11 cellular contexts compared by ENCODE assay signal in the genomic region with DNA sequence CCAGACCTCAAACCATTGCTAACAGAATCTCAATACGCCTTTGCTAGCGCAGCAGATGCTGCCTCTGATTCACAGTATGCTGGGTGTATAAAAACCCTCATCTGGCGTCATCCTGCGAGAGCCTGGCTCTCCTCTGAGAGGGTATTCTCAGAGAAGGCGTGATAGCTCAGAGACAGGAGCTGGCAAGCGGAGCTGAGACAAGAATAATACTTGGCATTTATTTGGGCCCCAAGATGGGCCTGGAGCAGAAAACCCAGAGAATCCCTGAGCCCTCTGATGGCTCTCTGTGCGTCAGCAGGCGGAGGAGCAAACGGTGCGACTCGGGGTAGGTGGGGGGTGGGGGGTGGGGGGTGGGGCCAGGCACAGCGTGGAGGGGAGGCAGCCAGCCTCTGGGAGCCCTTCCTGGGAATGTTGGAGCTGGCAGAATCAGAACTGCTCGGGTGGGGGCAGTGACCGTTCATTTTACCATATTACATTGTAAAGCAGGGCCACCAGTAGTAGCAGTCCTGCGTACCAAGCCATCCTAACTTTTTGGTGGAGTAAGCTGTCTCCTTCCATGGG. TPM values are rescaled to one million over a fixed set of nuclear protein-coding genes. Genes with fewer than 3 reads are reported as not detected.
DNase-seq lines count a peak whose midpoint lies in the region; ATAC-seq and TF ChIP-seq lines count a peak whose summit lies in the region.
"Had no signal": no experiment of that assay in that cellular context is flagged by ENCODE, and none has a peak within 500 bp of the region (broad histone marks: within the 10 kb centered on the region; RNA-seq: fewer than 3 reads in every experiment).

No MANE protein-coding gene starts in this region.

- peak overlapping the region; percentile 41; the same call in 2 of the 3 replicates for H3K4me3 Mint-ChIP-seq in GM23338
- H3K4me3 Mint-ChIP-seq: activated naive CD8-positive, alpha-beta T cell had no signal

- peaks cover 14% of the 10 kb centered on the region for H3K27me3 Mint-ChIP-seq in GM23338 (ENCODE audit: insufficient read depth, low read depth, poor library complexity)

- intact Hi-C loops in psoas muscle (cut with DNase I) = no loop called here

- H4K20me1 ChIP-seq in GM23338 (replicated peaks; ENCODE audit: insufficient read depth) = no peaks in the 10 kb centered on the region
- no peaks in the 10 kb centered on the region for H4K20me1 ChIP-seq in hepatocyte (ENCODE audit: insufficient read depth, poor library complexity, severe bottlenecking)

- H3K4me1 ChIP-seq in GM23338 (ENCODE audit: insufficient read depth) = peaks cover 24% of the 10 kb centered on the region
- no peaks in the 10 kb centered on the region for H3K4me1 ChIP-seq in hepatocyte (ENCODE audit: insufficient read depth)
- no peaks in the 10 kb centered on the region for H3K4me1 ChIP-seq in psoas muscle

- H3K27me3 ChIP-seq in GM23338 (ENCODE audit: insufficient read depth) (peaks cover 5% of the 10 kb centered on the region), hepatocyte (peaks cover 3% of the 10 kb centered on the region), psoas muscle (ENCODE audit: insufficient read depth in 3 of 3, low read length in 2 of 3) (peaks cover 0 to 3% (median 3%) of the 10 kb centered on the region in 3 donors)

- H3F3A ChIP-seq in GM23338 (replicated peaks; ENCODE audit: low read depth) = 0 out of 2 replicates have a peak, but pooled peaks cover 3% of the 10 kb centered on the region

- no peaks in the 10 kb centered on the region for H3K9me2 ChIP-seq in GM23338 (ENCODE audit: insufficient read depth)
- H3K9me2 ChIP-seq in hepatocyte (replicated peaks; ENCODE audit: insufficient read depth) = no peaks in the 10 kb centered on the region

- peak; percentile 72 for DNase-seq in GM23338 (ENCODE audit: low spot score)
- DNase-seq in astrocyte of the cerebellum (ENCODE audit: low read depth) = peak; percentile 50
- no peak for DNase-seq in hepatocyte (ENCODE audit: low spot score)
- no peak for DNase-seq in psoas muscle
- no peak for DNase-seq in 8988T
- no peak for DNase-seq in Kasumi-1 (lab: John Stamatoyannopoulos, UW)
- DNase-seq in HUDEP-2 (lab: John Stamatoyannopoulos, UW; ENCODE audit: unreplicated experiment in 76 of 76) = no peak
- DNase-seq in NCI-H1930 (lab: John Stamatoyannopoulos, UW) = no peak
- DNase-seq: NCI-H2029, T-helper 9 cell had no signal

- peak overlapping the region; percentile 67 for H3K4me2 ChIP-seq in GM23338
- peak overlapping the region; percentile 50 for H3K4me2 ChIP-seq in hepatocyte

- H3K9me3 ChIP-seq in hepatocyte (ENCODE audit: low read depth) = no peaks in the 10 kb centered on the region
- no peaks in the 10 kb centered on the region for H3K9me3 ChIP-seq in psoas muscle

- WGBS in hepatocyte (ENCODE audit: low lambda C conversion rate, missing lambda C conversion rate) = 33% methylated on average over 15 of the region's 15 CpGs
- WGBS in psoas muscle, 3 donors = 11 to 13% (median 13%) methylated on average over 15 of the region's 15 CpGs

- H3K79me2 ChIP-seq in GM23338 (replicated peaks; ENCODE audit: insufficient read depth) = no peaks in the 10 kb centered on the region
- H3K79me2 ChIP-seq in hepatocyte = no peaks in the 10 kb centered on the region

- H3K36me3 ChIP-seq in GM23338 (ENCODE audit: insufficient read depth) (no peaks in the 10 kb centered on the region), hepatocyte (replicated peaks; ENCODE audit: insufficient read depth, low read depth) (no peaks in the 10 kb centered on the region), psoas muscle (ENCODE audit: insufficient read depth in 1 of 2, low read depth in 1 of 2) (no peaks in the 10 kb centered on the region)

- peak overlapping the region; percentile 91 for H2AFZ ChIP-seq in GM23338
- H2AFZ ChIP-seq in hepatocyte = no peak overlapping the region

- H3K4me3 ChIP-seq in GM23338 (peak overlapping the region; percentile 45), astrocyte of the cerebellum (ENCODE audit: low read depth, low read length) (no peak overlapping the region), hepatocyte (no peak overlapping the region), psoas muscle (peak overlapping the region; percentile 21)

- no peak for TF ChIP-seq CTCF in GM23338 (conservative IDR thresholded peaks at IDR 0.05; ENCODE audit: low read depth in 2 of 2)
- TF ChIP-seq CTCF in astrocyte of the cerebellum (IDR thresholded peaks at IDR 0.05; ENCODE audit: low read depth, low read length, missing control alignments) = no peak
- no peak for TF ChIP-seq CTCF in hepatocyte (IDR thresholded peaks at IDR 0.05; ENCODE audit: poor library complexity)
- no peak for TF ChIP-seq CTCF in psoas muscle (IDR thresholded peaks at IDR 0.05)

- ATAC-seq in GM23338 (peak; percentile 80), psoas muscle (peak; percentile 49 to 85 (median 58))

- H3K36me3 Mint-ChIP-seq in GM23338 (ENCODE audit: low read depth) = no peaks in the 10 kb centered on the region
- H3K36me3 Mint-ChIP-seq: activated naive CD8-positive, alpha-beta T cell had no signal

- no peak overlapping the region for H3K27ac Mint-ChIP-seq in GM23338
- H3K27ac Mint-ChIP-seq: activated naive CD8-positive, alpha-beta T cell had no signal

- H3K27ac ChIP-seq in GM23338 (ENCODE audit: low read depth) = no peak overlapping the region
- H3K27ac ChIP-seq in hepatocyte = no peak overlapping the region
- no peak overlapping the region for H3K27ac ChIP-seq in psoas muscle

- in situ Hi-C loops in astrocyte of the cerebellum (cut with HindIII; ENCODE audit: low sequenced_read_pairs) = loop anchor here (5.0 kb wide), 2 partner anchors 41 to 136 kb away; no protein-coding TSS in a partner anchor

- peaks cover 37% of the 10 kb centered on the region for H3K4me1 Mint-ChIP-seq in GM23338

- no peaks in the 10 kb centered on the region for H3K9me3 Mint-ChIP-seq in GM23338

TF ChIP-seq in GM23338, 12 proteins besides CTCF, POLR2A, EP300 and RAD21 (continues in another document):
- TF ChIP-seq EZH2 (IDR thresholded peaks at IDR 0.05; ENCODE audit: low read depth, unreplicated experiment) (no peak), ZNF114 (CRISPR knock-in tag; IDR thresholded peaks at IDR 0.05) (no peak), STAT1 (IDR thresholded peaks at IDR 0.05; ENCODE audit: unreplicated experiment) (no peak), JUNB (IDR thresholded peaks at IDR 0.05; ENCODE audit: unreplicated experiment) (no peak), ZNF331 (CRISPR knock-in tag; IDR thresholded peaks at IDR 0.05; ENCODE audit: low read depth) (no peak), EZH2phosphoT487 (IDR thresholded peaks at IDR 0.05; ENCODE audit: unreplicated experiment) (no peak), POLR2AphosphoS5 (IDR thresholded peaks at IDR 0.05; ENCODE audit: low read depth) (no peak)
- TF ChIP-seq, protein P1, sequence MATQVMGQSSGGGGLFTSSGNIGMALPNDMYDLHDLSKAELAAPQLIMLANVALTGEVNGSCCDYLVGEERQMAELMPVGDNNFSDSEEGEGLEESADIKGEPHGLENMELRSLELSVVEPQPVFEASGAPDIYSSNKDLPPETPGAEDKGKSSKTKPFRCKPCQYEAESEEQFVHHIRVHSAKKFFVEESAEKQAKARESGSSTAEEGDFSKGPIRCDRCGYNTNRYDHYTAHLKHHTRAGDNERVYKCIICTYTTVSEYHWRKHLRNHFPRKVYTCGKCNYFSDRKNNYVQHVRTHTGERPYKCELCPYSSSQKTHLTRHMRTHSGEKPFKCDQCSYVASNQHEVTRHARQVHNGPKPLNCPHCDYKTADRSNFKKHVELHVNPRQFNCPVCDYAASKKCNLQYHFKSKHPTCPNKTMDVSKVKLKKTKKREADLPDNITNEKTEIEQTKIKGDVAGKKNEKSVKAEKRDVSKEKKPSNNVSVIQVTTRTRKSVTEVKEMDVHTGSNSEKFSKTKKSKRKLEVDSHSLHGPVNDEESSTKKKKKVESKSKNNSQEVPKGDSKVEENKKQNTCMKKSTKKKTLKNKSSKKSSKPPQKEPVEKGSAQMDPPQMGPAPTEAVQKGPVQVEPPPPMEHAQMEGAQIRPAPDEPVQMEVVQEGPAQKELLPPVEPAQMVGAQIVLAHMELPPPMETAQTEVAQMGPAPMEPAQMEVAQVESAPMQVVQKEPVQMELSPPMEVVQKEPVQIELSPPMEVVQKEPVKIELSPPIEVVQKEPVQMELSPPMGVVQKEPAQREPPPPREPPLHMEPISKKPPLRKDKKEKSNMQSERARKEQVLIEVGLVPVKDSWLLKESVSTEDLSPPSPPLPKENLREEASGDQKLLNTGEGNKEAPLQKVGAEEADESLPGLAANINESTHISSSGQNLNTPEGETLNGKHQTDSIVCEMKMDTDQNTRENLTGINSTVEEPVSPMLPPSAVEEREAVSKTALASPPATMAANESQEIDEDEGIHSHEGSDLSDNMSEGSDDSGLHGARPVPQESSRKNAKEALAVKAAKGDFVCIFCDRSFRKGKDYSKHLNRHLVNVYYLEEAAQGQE (IDR thresholded peaks at IDR 0.05; ENCODE audit: unreplicated experiment) = no peak

RNA-seq across cellular contexts. Expression of a gene that starts 6.9 kb away (rescaled TPM):
- not detected in 2 replicates for total RNA-seq in GM23338 (2014; rRNA removed; shearing (Covaris generic))
- polyA plus RNA-seq in GM23338 (2016; fragmentation: Nextera tagmentation; extraction: Ambion mirVana) = not detected in 2 replicates
- 7.9 TPM in 1 of 2 replicates, not detected in the other for total RNA-seq in hepatocyte
- polyA plus RNA-seq in hepatocyte = 2.3 TPM in 1 of 2 replicates, not detected in the other
- 1 to 10 TPM in 2 of 4 donors, not detected in 2; 3.8 to 5.2 TPM for total RNA-seq in psoas muscle
- 1 to 10 TPM in 2 of 3 donors, under 1 TPM in 1; 0.34 to 2.6 (median 2.4) TPM for polyA plus RNA-seq in psoas muscle

RNA-seq across cellular contexts. Expression of a gene that starts 11.6 kb away (rescaled TPM):
- total RNA-seq in GM23338 (2014; rRNA removed; shearing (Covaris generic)) = 0.31 and 0.39 TPM in 2 replicates
- polyA plus RNA-seq in GM23338 (2016; fragmentation: Nextera tagmentation; extraction: Ambion mirVana) = 0.16 and 0.58 TPM in 2 replicates
- 1.2 and 2.1 TPM in 2 replicates for total RNA-seq in hepatocyte
- polyA plus RNA-seq in hepatocyte = 0.85 and 1.1 TPM in 2 replicates
- not detected for total RNA-seq in psoas muscle
- polyA plus RNA-seq in psoas muscle = under 1 TPM in 1 of 3 donors, not detected in 2; 0.04 TPM

RNA-seq across cellular contexts. Expression of a gene that starts 35.1 kb away (rescaled TPM):
- 88.5 and 89.0 TPM in 2 replicates for total RNA-seq in GM23338 (2014; rRNA removed; shearing (Covaris generic))
- 126 TPM in 2 replicates for polyA plus RNA-seq in GM23338 (2016; fragmentation: Nextera tagmentation; extraction: Ambion mirVana)
- total RNA-seq in hepatocyte = 50.3 and 68.8 TPM in 2 replicates
- polyA plus RNA-seq in hepatocyte = 72.5 and 88.0 TPM in 2 replicates
- 10 to 100 TPM; 63.5 to 95.4 (median 71.3) TPM for total RNA-seq in psoas muscle
- polyA plus RNA-seq in psoas muscle = 100 to 1,000 TPM in 2 of 3 donors, 10 to 100 TPM in 1; 73.3 to 132 (median 111) TPM

Comparison
In these comparisons a context has a peak if more than half of its experiments do, and no peak if none do; other contexts are left out.
1. DNase-seq: peak in GM23338 (single experiment) and astrocyte of the cerebellum (single experiment); none in hepatocyte (single experiment), psoas muscle (0 of 2), 8988T (single experiment), Kasumi-1 (0 of 2), HUDEP-2 (0 of 76) and NCI-H1930 (0 of 2).
2. H3K4me3 ChIP-seq: peak in GM23338 (single experiment) and psoas muscle (single experiment); none in astrocyte of the cerebellum (single experiment) and hepatocyte (single experiment).